8 cellular contexts compared by ENCODE assay signal in the genomic region with DNA sequence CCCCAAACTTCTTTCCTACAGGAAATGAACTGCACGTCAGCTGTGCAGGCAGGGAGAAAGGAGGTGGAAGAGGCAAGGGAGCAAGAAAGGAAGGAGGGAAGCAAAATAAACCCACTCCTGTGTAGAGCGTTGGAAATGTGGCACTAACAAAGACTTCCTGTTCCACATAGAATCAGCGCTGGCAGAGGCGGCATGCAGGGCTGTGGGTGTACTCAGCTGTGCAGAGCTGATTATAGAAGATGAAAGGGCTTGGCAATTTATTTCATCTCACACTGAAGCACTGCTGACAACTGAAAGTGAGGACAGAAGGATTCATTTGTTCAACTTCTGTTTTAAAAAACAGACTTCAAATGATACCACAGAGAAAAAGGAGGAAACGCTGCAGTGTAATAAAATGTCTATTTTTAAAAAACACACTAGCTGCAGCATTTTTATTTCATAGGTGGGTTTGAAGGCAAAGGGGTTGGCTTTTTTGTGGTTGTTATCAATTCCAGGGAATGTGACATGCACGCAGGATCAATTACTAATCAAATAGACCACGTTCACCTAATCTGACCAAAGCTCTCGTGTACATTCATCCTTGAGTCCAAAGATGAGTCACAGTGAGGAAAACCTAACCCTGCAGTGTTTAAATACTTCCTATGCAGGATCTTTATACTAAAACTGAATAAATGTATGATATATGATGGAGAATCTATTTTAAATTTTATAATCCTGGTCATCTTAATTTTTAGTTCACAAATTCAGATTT.
A peak's percentile ranks its signal among the peaks of the same experiment; 100 is the strongest.
DNase-seq lines count a peak whose midpoint lies in the region; ATAC-seq and TF ChIP-seq lines count a peak whose summit lies in the region.

No MANE protein-coding gene starts in this region.

- no peaks in the 10 kb centered on the region for H3K36me3 Mint-ChIP-seq in nephron (ENCODE audit: low read depth)

- peak overlapping the region; percentile 54 to 82 (median 62) for H3K27ac Mint-ChIP-seq in nephron

- TF ChIP-seq CTCF in cardiac fibroblast (IDR thresholded peaks at IDR 0.05; ENCODE audit: low read depth, low read length) (no peak), nephron (IDR thresholded peaks at IDR 0.05; ENCODE audit: unreplicated experiment in 3 of 3) (no peak), GM10248 (IDR thresholded peaks at IDR 0.05; ENCODE audit: control extremely low read depth, extremely low read depth, low read depth, missing control alignments) (no peak)

- CTCF ChIA-PET in GM10248 (lab: Yijun Ruan, JAX), result interaction anchor here (1.1 kb wide), 1 partner anchor 100 kb away, joined by 3 read pairs; no protein-coding TSS in a partner anchor

- no peak overlapping the region for H3K4me3 ChIP-seq in cardiac fibroblast (replicated peaks in 1 of 2; ENCODE audit: low read depth in 2 of 2, low read length in 2 of 2)

- peaks cover under 1% of the 10 kb centered on the region for H3K27me3 Mint-ChIP-seq in nephron (ENCODE audit: low read depth)

- peak overlapping the region; percentile 5 to 35 (median 27) for H3K4me3 Mint-ChIP-seq in nephron

- ATAC-seq in GM18907 (IDR thresholded peaks at IDR 0.05; ENCODE audit: unreplicated experiment), result no peak

- H3K4me1 Mint-ChIP-seq in nephron, result peaks cover 9% of the 10 kb centered on the region

- peaks cover 9% of the 10 kb centered on the region for H3K9me3 Mint-ChIP-seq in nephron

- POLR2A ChIA-PET in GM10248 (lab: Yijun Ruan, JAX), result no interaction called here

- DNase-seq in DMS53 treated with DMSO at 0.1 percent for 48 hours (lab: John Stamatoyannopoulos, UW; ENCODE audit: unreplicated experiment) (peak; percentile 82), NCI-H2029 (lab: John Stamatoyannopoulos, UW) (peak; percentile 26), cardiac fibroblast (ENCODE audit: low read depth in 2 of 2) (peak; percentile 8 to 12), iPS-NIHi7 (ENCODE audit: extremely low spot score) (no peak), GM10248 (ENCODE audit: extremely low spot score) (no peak)
- DNase-seq in NK-92 treated with Interleukin-12 subunit alpha and Interleukin-12 subunit beta, amount 100 ng/mL, for 24 hours (lab: John Stamatoyannopoulos, UW), result no peak

Comparison
In these comparisons a context has a peak if more than half of its experiments do, and no peak if none do; other contexts are left out.
1. DNase-seq: peak in DMS53 treated with DMSO at 0.1 percent for 48 hours (single experiment), NCI-H2029 (single experiment) and cardiac fibroblast (2 of 2); none in iPS-NIHi7 (single experiment), GM10248 (single experiment) and NK-92 treated with Interleukin-12 subunit alpha and Interleukin-12 subunit beta, amount 100 ng/mL, for 24 hours (single experiment).